In the genomic region with DNA sequence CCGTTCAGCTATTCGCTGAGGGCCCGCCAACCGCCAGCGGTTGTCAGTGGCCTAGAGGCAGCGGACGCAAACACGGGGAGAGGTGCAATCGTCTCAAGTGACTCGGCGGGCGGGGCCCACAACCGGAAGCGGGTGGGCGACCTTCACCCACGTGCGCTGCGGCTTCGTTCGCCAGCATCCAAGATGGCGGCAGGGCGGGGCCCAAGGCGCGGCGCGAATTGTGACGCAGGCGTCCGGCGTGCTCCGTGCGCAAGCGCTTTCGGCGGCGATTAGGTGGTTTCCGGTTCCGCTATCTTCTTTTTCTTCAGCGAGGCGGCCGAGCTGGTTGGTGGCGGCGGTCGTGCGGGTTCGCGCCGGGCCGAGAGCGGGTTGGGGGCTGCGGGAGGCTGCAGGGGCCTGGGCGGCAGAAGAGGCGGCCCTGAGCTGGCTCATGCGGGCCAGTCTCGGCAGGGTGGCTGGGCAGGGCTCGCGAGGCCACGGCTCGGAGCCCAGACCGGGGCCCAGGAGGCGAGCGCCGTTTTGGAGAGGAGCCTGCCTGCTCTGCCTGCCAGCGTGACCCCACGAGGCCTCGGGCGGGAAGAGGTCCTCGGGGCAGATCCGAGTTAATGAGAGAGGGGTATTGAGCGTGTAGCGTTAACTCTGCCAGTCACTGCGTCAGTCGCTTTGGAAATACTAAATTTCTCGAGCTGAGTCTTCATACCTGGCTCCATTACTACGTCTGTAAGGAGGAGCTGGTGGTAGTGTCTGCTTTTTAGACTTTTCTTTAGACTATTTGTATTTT, we compare ENCODE assay signal across 8 cellular contexts. TPM values are rescaled to one million over a fixed set of nuclear protein-coding genes. Genes with fewer than 3 reads are reported as not detected.
DNase-seq lines count a peak whose midpoint lies in the region; ATAC-seq and TF ChIP-seq lines count a peak whose summit lies in the region.

Gene UBA52 (plus strand): TSS at position 294 of the 781 bp plus-strand sequence. CDS start 1,444 bp downstream, outside the sequence.

- H3K9me3 ChIP-seq in AG04450 (ENCODE audit: control insufficient read depth, insufficient read depth, low read length), result no peaks in the 10 kb centered on the region
- H3K9me3 ChIP-seq in spleen, result no peaks in the 10 kb centered on the region

- intact Hi-C loops in spleen (cut with DNase I; ENCODE audit: low total_unique reads), result loop anchor here (10.0 kb wide), 1 partner anchor 107 kb away; no protein-coding TSS in a partner anchor

- peak; percentile 91 for DNase-seq in AG04450 (ENCODE audit: low read depth, low spot score)
- DNase-seq in NCI-H226, result peak; percentile 94
- peak; percentile 99 for DNase-seq in WTC11 (ENCODE audit: low spot score)
- DNase-seq in cardiac fibroblast (ENCODE audit: low read depth in 2 of 2), result peak; percentile 97 to 98
- DNase-seq in immature natural killer cell, result peak; percentile 99 to 100 (median 99)
- peak; percentile 99 for DNase-seq in spleen

- CTCF ChIA-PET in AG04450 (lab: Charles Lee) (interaction anchor here (0.6 to 2.3 kb wide), 9 partner anchors 17 to 344 kb away, joined by 3 to 12 read pairs (median 3); partner anchors contain the start of gene REX1BD), WTC11 (lab: Charles Lee) (interaction anchor here (0.5 to 2.6 kb wide), 19 partner anchors 13 to 275 kb away, joined by 3 to 34 read pairs (median 4); partner anchors contain the start of genes ELL and REX1BD)

- H3K27ac ChIP-seq in AG04450 (ENCODE audit: low read depth, low read length) (peak within 1 kb of the TSS; percentile 83), spleen (peak within 1 kb of the TSS; percentile 88 to 98 (median 95))

- POLR2A ChIA-PET in AG04450 (lab: Yijun Ruan, JAX) (interaction anchor here (0.6 to 3.1 kb wide), 14 partner anchors 13 to 348 kb away, joined by 3 to 28 read pairs (median 4); partner anchors contain the start of genes COPE, DDX49, ELL and KXD1), WTC11 (lab: Charles Lee) (interaction anchor here (0.6 to 2.2 kb wide), 10 partner anchors 9 to 384 kb away, joined by 3 to 18 read pairs (median 4); partner anchors contain the start of genes KXD1 and REX1BD)

- H3K4me1 Mint-ChIP-seq in WTC11 (peaks cover 16% of the 10 kb centered on the region), immature natural killer cell (peaks cover 24 to 28% of the 10 kb centered on the region in 2 donors)

- peak in 1 of 3 donors; percentile 61 for TF ChIP-seq POLR2A in spleen (IDR thresholded peaks at IDR 0.05)

- peaks cover 71% of the 10 kb centered on the region for H3K36me3 Mint-ChIP-seq in WTC11
- peaks cover 3 to 25% (median 14%) of the 10 kb centered on the region in 3 donors for H3K36me3 Mint-ChIP-seq in immature natural killer cell

- ATAC-seq in GM18907 (IDR thresholded peaks at IDR 0.05; ENCODE audit: unreplicated experiment), result peak; percentile 88
- ATAC-seq in HG03159 (IDR thresholded peaks at IDR 0.05; ENCODE audit: unreplicated experiment), result peak; percentile 89
- peak; percentile 92 for ATAC-seq in WTC11

- 0 to 1% (median 0%) methylated on average over 30 to 75 of the region's 75 CpGs for WGBS in spleen, 5 donors

- peaks cover 4 to 73% (median 65%) of the 10 kb centered on the region in 6 donors for H3K36me3 ChIP-seq in spleen

- H3K4me3 Mint-ChIP-seq in WTC11 (peak within 1 kb of the TSS; percentile 76), immature natural killer cell (peak within 1 kb of the TSS; percentile 86 to 95 (median 93))

- H3K27ac Mint-ChIP-seq in WTC11 (peak within 1 kb of the TSS; percentile 98), immature natural killer cell (peak within 1 kb of the TSS; percentile 91 to 99 (median 96))

- H3K4me3 ChIP-seq in AG04450 (ENCODE audit: low read depth, low read length) (peak within 1 kb of the TSS; percentile 98), cardiac fibroblast (replicated peaks in 1 of 2; ENCODE audit: low read depth in 2 of 2, low read length in 2 of 2) (peak within 1 kb of the TSS; percentile 79 to 98), spleen (peak within 1 kb of the TSS; percentile 67 to 98 (median 90))

- H3K27me3 Mint-ChIP-seq in WTC11 (ENCODE audit: low read depth) (no peaks in the 10 kb centered on the region), immature natural killer cell (ENCODE audit: low read depth in 3 of 3) (peaks cover 6 to 17% (median 16%) of the 10 kb centered on the region in 3 donors)

- H3K27me3 ChIP-seq in AG04450 (ENCODE audit: control insufficient read depth, insufficient read depth, low read length) (no peaks in the 10 kb centered on the region), spleen (replicated peaks in 1 of 7) (no peaks in the 10 kb centered on the region)

- peaks cover 9 to 40% (median 25%) of the 10 kb centered on the region in 6 donors for H3K4me1 ChIP-seq in spleen

- TF ChIP-seq CTCF in AG04450 (IDR thresholded peaks at IDR 0.05; ENCODE audit: low read depth, low read length), result no peak
- TF ChIP-seq CTCF in WTC11 (IDR thresholded peaks at IDR 0.05), result no peak
- no peak for TF ChIP-seq CTCF in cardiac fibroblast (IDR thresholded peaks at IDR 0.05; ENCODE audit: low read depth, low read length)
- TF ChIP-seq CTCF in spleen (IDR thresholded peaks at IDR 0.05 in 8 of 11, conservative IDR thresholded peaks at IDR 0.05 in 3 of 11), result peak in 3 of 11 experiments; percentile 31 to 36 (median 32)

- no peaks in the 10 kb centered on the region for H3K9me3 Mint-ChIP-seq in WTC11
- no peaks in the 10 kb centered on the region for H3K9me3 Mint-ChIP-seq in immature natural killer cell

TF ChIP-seq in WTC11, 78 proteins besides CTCF, POLR2A, EP300 and RAD21 (continues in another document):
- peak; percentile 100 for TF ChIP-seq SP1 (CRISPR knock-in tag; conservative IDR thresholded peaks at IDR 0.05)
- no peak for TF ChIP-seq MXD4 (CRISPR knock-in tag; IDR thresholded peaks at IDR 0.05; ENCODE audit: borderline replicate concordance)
- peak; percentile 98 for TF ChIP-seq USF1 (CRISPR knock-in tag; IDR thresholded peaks at IDR 0.05)
- TF ChIP-seq, protein P1, sequence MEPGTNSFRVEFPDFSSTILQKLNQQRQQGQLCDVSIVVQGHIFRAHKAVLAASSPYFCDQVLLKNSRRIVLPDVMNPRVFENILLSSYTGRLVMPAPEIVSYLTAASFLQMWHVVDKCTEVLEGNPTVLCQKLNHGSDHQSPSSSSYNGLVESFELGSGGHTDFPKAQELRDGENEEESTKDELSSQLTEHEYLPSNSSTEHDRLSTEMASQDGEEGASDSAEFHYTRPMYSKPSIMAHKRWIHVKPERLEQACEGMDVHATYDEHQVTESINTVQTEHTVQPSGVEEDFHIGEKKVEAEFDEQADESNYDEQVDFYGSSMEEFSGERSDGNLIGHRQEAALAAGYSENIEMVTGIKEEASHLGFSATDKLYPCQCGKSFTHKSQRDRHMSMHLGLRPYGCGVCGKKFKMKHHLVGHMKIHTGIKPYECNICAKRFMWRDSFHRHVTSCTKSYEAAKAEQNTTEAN (CRISPR knock-in tag; IDR thresholded peaks at IDR 0.05), result peak; percentile 85; the same call in 1 of the 2 replicates
- TF ChIP-seq, protein P2, sequence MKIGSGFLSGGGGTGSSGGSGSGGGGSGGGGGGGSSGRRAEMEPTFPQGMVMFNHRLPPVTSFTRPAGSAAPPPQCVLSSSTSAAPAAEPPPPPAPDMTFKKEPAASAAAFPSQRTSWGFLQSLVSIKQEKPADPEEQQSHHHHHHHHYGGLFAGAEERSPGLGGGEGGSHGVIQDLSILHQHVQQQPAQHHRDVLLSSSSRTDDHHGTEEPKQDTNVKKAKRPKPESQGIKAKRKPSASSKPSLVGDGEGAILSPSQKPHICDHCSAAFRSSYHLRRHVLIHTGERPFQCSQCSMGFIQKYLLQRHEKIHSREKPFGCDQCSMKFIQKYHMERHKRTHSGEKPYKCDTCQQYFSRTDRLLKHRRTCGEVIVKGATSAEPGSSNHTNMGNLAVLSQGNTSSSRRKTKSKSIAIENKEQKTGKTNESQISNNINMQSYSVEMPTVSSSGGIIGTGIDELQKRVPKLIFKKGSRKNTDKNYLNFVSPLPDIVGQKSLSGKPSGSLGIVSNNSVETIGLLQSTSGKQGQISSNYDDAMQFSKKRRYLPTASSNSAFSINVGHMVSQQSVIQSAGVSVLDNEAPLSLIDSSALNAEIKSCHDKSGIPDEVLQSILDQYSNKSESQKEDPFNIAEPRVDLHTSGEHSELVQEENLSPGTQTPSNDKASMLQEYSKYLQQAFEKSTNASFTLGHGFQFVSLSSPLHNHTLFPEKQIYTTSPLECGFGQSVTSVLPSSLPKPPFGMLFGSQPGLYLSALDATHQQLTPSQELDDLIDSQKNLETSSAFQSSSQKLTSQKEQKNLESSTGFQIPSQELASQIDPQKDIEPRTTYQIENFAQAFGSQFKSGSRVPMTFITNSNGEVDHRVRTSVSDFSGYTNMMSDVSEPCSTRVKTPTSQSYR (CRISPR knock-in tag; IDR thresholded peaks at IDR 0.05), result no peak
- no peak for TF ChIP-seq KAT7 (CRISPR knock-in tag; IDR thresholded peaks at IDR 0.05; ENCODE audit: borderline replicate concordance)
- TF ChIP-seq TEAD1 (CRISPR knock-in tag; IDR thresholded peaks at IDR 0.05), result peak; percentile 87

RNA-seq across cellular contexts. Expression of gene UBA52, which starts in this region (rescaled TPM):
- polyA plus RNA-seq in AG04450 (2011; rRNA removed) (1,723 and 2,315 TPM in 2 replicates), immature natural killer cell (1,000 to 10,000 TPM in 1 of 3 donors, 100 to 1,000 TPM in 2; 613 to 1,093 (median 997) TPM), spleen (1,000 to 10,000 TPM; 1,341 to 2,132 (median 1,852) TPM)
- polyA minus RNA-seq in AG04450 (2011; rRNA and poly(A)+ RNA removed), result 1,114 and 1,571 TPM in 2 replicates
- total RNA-seq in WTC11 (2021) (1,300 to 1,361 TPM (median 1,328 TPM) in 3 replicates), spleen (1,000 to 10,000 TPM in 3 of 7 donors, 100 to 1,000 TPM in 4; 650 to 1,362 (median 985) TPM)

Comparison
In these comparisons a context has a peak if more than half of its experiments do, and no peak if none do; other contexts are left out.
1. Peak in every context shown above with its lines: DNase-seq, ATAC-seq, H3K4me3 ChIP-seq and H3K27ac ChIP-seq.